In genomic region chr15:38460543-38460942, GRCh38 we compare ENCODE assay signal across 1 cellular context.
TF ChIP-seq lines count a peak whose summit lies in the region.

No MANE protein-coding gene starts in this region.

TF ChIP-seq in GM12878, 131 proteins besides CTCF, POLR2A, EP300 and RAD21:
- TF ChIP-seq TCF12 (IDR thresholded peaks at IDR 0.05; ENCODE audit: low read depth, low read length) (no peak), ZSCAN29 (IDR thresholded peaks at IDR 0.05) (no peak), IKZF2 (IDR thresholded peaks at IDR 0.05) (no peak), NFXL1 (IDR thresholded peaks at IDR 0.05; ENCODE audit: borderline replicate concordance) (no peak), CHD2 (IDR thresholded peaks at IDR 0.05; ENCODE audit: borderline replicate concordance, low read depth, low read length) (no peak), JUND (IDR thresholded peaks at IDR 0.05; ENCODE audit: low read depth, low read length) (no peak), ZBTB33 (IDR thresholded peaks at IDR 0.05) (no peak), NR2C2 (IDR thresholded peaks at IDR 0.05; ENCODE audit: borderline replicate concordance, control insufficient read depth, insufficient read length, low read depth) (no peak), YBX1 (IDR thresholded peaks at IDR 0.05) (no peak), RFX5 (IDR thresholded peaks at IDR 0.05; ENCODE audit: low read depth, low read length) (no peak)
- TF ChIP-seq, protein P1, sequence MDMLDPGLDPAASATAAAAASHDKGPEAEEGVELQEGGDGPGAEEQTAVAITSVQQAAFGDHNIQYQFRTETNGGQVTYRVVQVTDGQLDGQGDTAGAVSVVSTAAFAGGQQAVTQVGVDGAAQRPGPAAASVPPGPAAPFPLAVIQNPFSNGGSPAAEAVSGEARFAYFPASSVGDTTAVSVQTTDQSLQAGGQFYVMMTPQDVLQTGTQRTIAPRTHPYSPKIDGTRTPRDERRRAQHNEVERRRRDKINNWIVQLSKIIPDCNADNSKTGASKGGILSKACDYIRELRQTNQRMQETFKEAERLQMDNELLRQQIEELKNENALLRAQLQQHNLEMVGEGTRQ (IDR thresholded peaks at IDR 0.05; ENCODE audit: borderline replicate concordance, low read depth, low read length): no peak
- TF ChIP-seq, protein P2, sequence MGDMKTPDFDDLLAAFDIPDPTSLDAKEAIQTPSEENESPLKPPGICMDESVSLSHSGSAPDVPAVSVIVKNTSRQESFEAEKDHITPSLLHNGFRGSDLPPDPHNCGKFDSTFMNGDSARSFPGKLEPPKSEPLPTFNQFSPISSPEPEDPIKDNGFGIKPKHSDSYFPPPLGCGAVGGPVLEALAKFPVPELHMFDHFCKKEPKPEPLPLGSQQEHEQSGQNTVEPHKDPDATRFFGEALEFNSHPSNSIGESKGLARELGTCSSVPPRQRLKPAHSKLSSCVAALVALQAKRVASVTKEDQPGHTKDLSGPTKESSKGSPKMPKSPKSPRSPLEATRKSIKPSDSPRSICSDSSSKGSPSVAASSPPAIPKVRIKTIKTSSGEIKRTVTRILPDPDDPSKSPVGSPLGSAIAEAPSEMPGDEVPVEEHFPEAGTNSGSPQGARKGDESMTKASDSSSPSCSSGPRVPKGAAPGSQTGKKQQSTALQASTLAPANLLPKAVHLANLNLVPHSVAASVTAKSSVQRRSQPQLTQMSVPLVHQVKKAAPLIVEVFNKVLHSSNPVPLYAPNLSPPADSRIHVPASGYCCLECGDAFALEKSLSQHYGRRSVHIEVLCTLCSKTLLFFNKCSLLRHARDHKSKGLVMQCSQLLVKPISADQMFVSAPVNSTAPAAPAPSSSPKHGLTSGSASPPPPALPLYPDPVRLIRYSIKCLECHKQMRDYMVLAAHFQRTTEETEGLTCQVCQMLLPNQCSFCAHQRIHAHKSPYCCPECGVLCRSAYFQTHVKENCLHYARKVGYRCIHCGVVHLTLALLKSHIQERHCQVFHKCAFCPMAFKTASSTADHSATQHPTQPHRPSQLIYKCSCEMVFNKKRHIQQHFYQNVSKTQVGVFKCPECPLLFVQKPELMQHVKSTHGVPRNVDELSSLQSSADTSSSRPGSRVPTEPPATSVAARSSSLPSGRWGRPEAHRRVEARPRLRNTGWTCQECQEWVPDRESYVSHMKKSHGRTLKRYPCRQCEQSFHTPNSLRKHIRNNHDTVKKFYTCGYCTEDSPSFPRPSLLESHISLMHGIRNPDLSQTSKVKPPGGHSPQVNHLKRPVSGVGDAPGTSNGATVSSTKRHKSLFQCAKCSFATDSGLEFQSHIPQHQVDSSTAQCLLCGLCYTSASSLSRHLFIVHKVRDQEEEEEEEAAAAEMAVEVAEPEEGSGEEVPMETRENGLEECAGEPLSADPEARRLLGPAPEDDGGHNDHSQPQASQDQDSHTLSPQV (IDR thresholded peaks at IDR 0.05): no peak
- TF ChIP-seq, protein P3, sequence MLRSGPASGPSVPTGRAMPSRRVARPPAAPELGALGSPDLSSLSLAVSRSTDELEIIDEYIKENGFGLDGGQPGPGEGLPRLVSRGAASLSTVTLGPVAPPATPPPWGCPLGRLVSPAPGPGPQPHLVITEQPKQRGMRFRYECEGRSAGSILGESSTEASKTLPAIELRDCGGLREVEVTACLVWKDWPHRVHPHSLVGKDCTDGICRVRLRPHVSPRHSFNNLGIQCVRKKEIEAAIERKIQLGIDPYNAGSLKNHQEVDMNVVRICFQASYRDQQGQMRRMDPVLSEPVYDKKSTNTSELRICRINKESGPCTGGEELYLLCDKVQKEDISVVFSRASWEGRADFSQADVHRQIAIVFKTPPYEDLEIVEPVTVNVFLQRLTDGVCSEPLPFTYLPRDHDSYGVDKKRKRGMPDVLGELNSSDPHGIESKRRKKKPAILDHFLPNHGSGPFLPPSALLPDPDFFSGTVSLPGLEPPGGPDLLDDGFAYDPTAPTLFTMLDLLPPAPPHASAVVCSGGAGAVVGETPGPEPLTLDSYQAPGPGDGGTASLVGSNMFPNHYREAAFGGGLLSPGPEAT (IDR thresholded peaks at IDR 0.05; ENCODE audit: low read depth): no peak
- TF ChIP-seq, protein P4, sequence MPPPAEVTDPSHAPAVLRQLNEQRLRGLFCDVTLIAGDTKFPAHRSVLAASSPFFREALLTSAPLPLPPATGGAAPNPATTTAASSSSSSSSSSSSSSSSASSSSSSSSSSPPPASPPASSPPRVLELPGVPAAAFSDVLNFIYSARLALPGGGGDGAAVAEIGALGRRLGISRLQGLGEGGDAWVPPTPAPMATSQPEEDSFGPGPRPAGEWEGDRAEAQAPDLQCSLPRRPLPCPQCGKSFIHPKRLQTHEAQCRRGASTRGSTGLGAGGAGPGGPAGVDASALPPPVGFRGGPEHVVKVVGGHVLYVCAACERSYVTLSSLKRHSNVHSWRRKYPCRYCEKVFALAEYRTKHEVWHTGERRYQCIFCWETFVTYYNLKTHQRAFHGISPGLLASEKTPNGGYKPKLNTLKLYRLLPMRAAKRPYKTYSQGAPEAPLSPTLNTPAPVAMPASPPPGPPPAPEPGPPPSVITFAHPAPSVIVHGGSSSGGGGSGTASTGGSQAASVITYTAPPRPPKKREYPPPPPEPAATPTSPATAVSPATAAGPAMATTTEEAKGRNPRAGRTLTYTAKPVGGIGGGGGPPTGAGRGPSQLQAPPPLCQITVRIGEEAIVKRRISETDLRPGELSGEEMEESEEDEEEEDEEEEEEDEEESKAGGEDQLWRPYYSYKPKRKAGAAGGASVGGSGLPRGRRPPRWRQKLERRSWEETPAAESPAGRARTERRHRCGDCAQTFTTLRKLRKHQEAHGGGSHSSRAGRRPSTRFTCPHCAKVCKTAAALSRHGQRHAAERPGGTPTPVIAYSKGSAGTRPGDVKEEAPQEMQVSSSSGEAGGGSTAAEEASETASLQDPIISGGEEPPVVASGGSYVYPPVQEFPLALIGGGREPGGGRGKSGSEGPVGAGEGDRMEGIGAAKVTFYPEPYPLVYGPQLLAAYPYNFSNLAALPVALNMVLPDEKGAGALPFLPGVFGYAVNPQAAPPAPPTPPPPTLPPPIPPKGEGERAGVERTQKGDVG (CRISPR knock-in tag; IDR thresholded peaks at IDR 0.05): no peak
TF ChIP-seq in GM12878: peak in this region for 0.
